Comparison of ENCODE assay signal across 7 cellular contexts in genomic region chr5:102865510-102866314, GRCh38.
DNase-seq lines count a peak whose midpoint lies in the region; FAIRE-seq and TF ChIP-seq lines count a peak whose summit lies in the region.

No MANE protein-coding gene starts in this region.

- POLR2A ChIA-PET in activated CD4-positive, alpha-beta memory T cell treated with anti-CD3 and anti-CD28 coated beads for 36 hours (lab: Charles Lee) = no interaction called here

- peak overlapping the region; percentile 99 for H3K9ac ChIP-seq in endocrine pancreas (ENCODE audit: control insufficient read depth, insufficient read depth, low read length)

- DNase-seq in GM18507 (ENCODE audit: extremely low spot score, insufficient read length, low read depth) (peak; percentile 17), HFFc6 (peak; percentile 90), NCI-H1105 (lab: John Stamatoyannopoulos, UW) (peak; percentile 4), medulla oblongata (ENCODE audit: extremely low spot score) (peak; percentile 57)
- peak; percentile 44 for DNase-seq in activated CD4-positive, alpha-beta memory T cell treated with anti-CD3 and anti-CD28 coated beads for 36 hours
- DNase-seq in stimulated activated CD4-positive, alpha-beta T cell treated with anti-CD3 and anti-CD28 coated beads, TNF-alpha, amount 100 ng/mL, for 24 hours (ENCODE audit: low read depth in 3 of 3) = peak; percentile 4 to 45 (median 15)

- CTCF ChIA-PET in activated CD4-positive, alpha-beta memory T cell treated with anti-CD3 and anti-CD28 coated beads for 36 hours (lab: Charles Lee) = interaction anchor here (1.0 to 1.7 kb wide), 3 partner anchors 8 to 85 kb away, joined by 3 to 5 read pairs (median 4); no protein-coding TSS in a partner anchor

- peaks cover 6% of the 10 kb centered on the region for H3K36me3 ChIP-seq in endocrine pancreas (ENCODE audit: control insufficient read depth, insufficient read depth, low read length)

- H3K9me3 Mint-ChIP-seq in HFFc6 = no peaks in the 10 kb centered on the region
- H3K9me3 Mint-ChIP-seq in activated CD4-positive, alpha-beta memory T cell treated with anti-CD3 and anti-CD28 coated beads for 36 hours = no peaks in the 10 kb centered on the region

- no peaks in the 10 kb centered on the region for H3K27me3 ChIP-seq in endocrine pancreas (ENCODE audit: control insufficient read depth, insufficient read depth, low read length)

- peaks cover 17% of the 10 kb centered on the region for H3K36me3 Mint-ChIP-seq in HFFc6 (ENCODE audit: low read depth)
- H3K36me3 Mint-ChIP-seq in activated CD4-positive, alpha-beta memory T cell treated with anti-CD3 and anti-CD28 coated beads for 36 hours = peaks cover 23% of the 10 kb centered on the region

- TF ChIP-seq CTCF in HFFc6 (IDR thresholded peaks at IDR 0.05) = no peak

- H3K4me3 Mint-ChIP-seq in HFFc6 = peak overlapping the region; percentile 87
- H3K4me3 Mint-ChIP-seq in activated CD4-positive, alpha-beta memory T cell treated with anti-CD3 and anti-CD28 coated beads for 36 hours = peak overlapping the region; percentile 52

- intact Hi-C loops in activated CD4-positive, alpha-beta memory T cell treated with anti-CD3 and anti-CD28 coated beads for 36 hours (cut with micrococcal nuclease) = no loop called here

- H3K27ac Mint-ChIP-seq in HFFc6 = peak overlapping the region; percentile 92
- H3K27ac Mint-ChIP-seq in activated CD4-positive, alpha-beta memory T cell treated with anti-CD3 and anti-CD28 coated beads for 36 hours = no peak overlapping the region

- peaks cover 24% of the 10 kb centered on the region for H3K4me1 ChIP-seq in endocrine pancreas (ENCODE audit: control insufficient read depth, insufficient read depth, low read length)

- peaks cover 35% of the 10 kb centered on the region for H3K4me1 Mint-ChIP-seq in HFFc6 (ENCODE audit: low read depth)
- H3K4me1 Mint-ChIP-seq in activated CD4-positive, alpha-beta memory T cell treated with anti-CD3 and anti-CD28 coated beads for 36 hours (ENCODE audit: low read depth) = peaks cover 13% of the 10 kb centered on the region

- H3K9me3 ChIP-seq in endocrine pancreas (ENCODE audit: control insufficient read depth, low read length) = no peaks in the 10 kb centered on the region

- peak; percentile 62 for FAIRE-seq in GM18507 (lab: Jason Lieb, UNC)

- H3K4me3 ChIP-seq in endocrine pancreas (ENCODE audit: control insufficient read depth, insufficient read depth, low read length) = peak overlapping the region; percentile 99

- no peaks in the 10 kb centered on the region for H3K27me3 Mint-ChIP-seq in HFFc6 (ENCODE audit: insufficient read depth)
- H3K27me3 Mint-ChIP-seq in activated CD4-positive, alpha-beta memory T cell treated with anti-CD3 and anti-CD28 coated beads for 36 hours = peaks cover 11% of the 10 kb centered on the region

Comparison
In these comparisons a context has a peak if more than half of its experiments do, and no peak if none do; other contexts are left out.
1. Peak in every context shown above with its lines: DNase-seq and H3K4me3 ChIP-seq.
2. DNase-seq: peak in every context shown above with its lines; median percentile 90 in HFFc6; 57 in medulla oblongata; 44 in activated CD4-positive, alpha-beta memory T cell treated with anti-CD3 and anti-CD28 coated beads for 36 hours; 17 in GM18507; 15 in stimulated activated CD4-positive, alpha-beta T cell treated with anti-CD3 and anti-CD28 coated beads, TNF-alpha, amount 100 ng/mL, for 24 hours; 4 in NCI-H1105.